Comparison of ENCODE assay signal across 20 cellular contexts in genomic region chr2:10316860-10317259, GRCh38. TPM values are rescaled to one million over a fixed set of nuclear protein-coding genes. Genes with fewer than 3 reads are reported as not detected.
DNase-seq lines count a peak whose midpoint lies in the region; ATAC-seq lines count a peak whose summit lies in the region.
"Had no signal": no experiment of that assay in that cellular context is flagged by ENCODE, and none has a peak within 500 bp of the region (broad histone marks: within the 10 kb centered on the region; RNA-seq: fewer than 3 reads in every experiment).

No MANE protein-coding gene starts in this region.

- no peaks in the 10 kb centered on the region for H3K27me3 Mint-ChIP-seq in naive thymus-derived CD4-positive, alpha-beta T cell
- H3K27me3 Mint-ChIP-seq: CD8-positive, alpha-beta memory T cell had no signal

- H3K27me3 ChIP-seq in naive thymus-derived CD4-positive, alpha-beta T cell (ENCODE audit: control insufficient read depth in 2 of 2, insufficient read depth in 2 of 2, low read length in 2 of 2), result no peaks in the 10 kb centered on the region

- POLR2A ChIA-PET in naive thymus-derived CD4-positive, alpha-beta T cell (lab: Charles Lee), result interaction anchor here (1.6 to 1.7 kb wide), 2 partner anchors 9 to 12 kb away, joined by 4 read pairs; no protein-coding TSS in a partner anchor

- ATAC-seq in naive thymus-derived CD4-positive, alpha-beta T cell, result no peak
- no peak for ATAC-seq in HG03439 (IDR thresholded peaks at IDR 0.05; ENCODE audit: unreplicated experiment)

- H3K36me3 ChIP-seq in naive thymus-derived CD4-positive, alpha-beta T cell (ENCODE audit: control insufficient read depth in 2 of 3, insufficient read depth in 3 of 3, low read length in 3 of 3), result peaks cover 0 to 8% (median 0%) of the 10 kb centered on the region in 3 experiments

- H3K4me3 Mint-ChIP-seq in naive thymus-derived CD4-positive, alpha-beta T cell, result peak overlapping the region in 3 of 10 donors; percentile 6 to 55 (median 45)

- CTCF ChIA-PET in naive thymus-derived CD4-positive, alpha-beta T cell (lab: Charles Lee), result interaction anchor here (1.7 kb wide), 1 partner anchor 11 kb away, joined by 5 read pairs; no protein-coding TSS in a partner anchor

- no peaks in the 10 kb centered on the region for H3K9me3 ChIP-seq in naive thymus-derived CD4-positive, alpha-beta T cell (ENCODE audit: control insufficient read depth in 2 of 3, low read length in 3 of 3)

- peaks cover 13 to 76% (median 58%) of the 10 kb centered on the region in 7 donors for H3K4me1 Mint-ChIP-seq in naive thymus-derived CD4-positive, alpha-beta T cell

- H3K4me1 ChIP-seq in naive thymus-derived CD4-positive, alpha-beta T cell (ENCODE audit: control insufficient read depth in 2 of 2, insufficient read depth in 2 of 2, low read length in 2 of 2), result peaks cover 0 to 15% of the 10 kb centered on the region in 2 donors

- H3K9me3 Mint-ChIP-seq in naive thymus-derived CD4-positive, alpha-beta T cell, result peaks cover 0 to 3% (median 0%) of the 10 kb centered on the region in 11 donors
- H3K9me3 Mint-ChIP-seq: CD8-positive, alpha-beta memory T cell had no signal

- H3K36me3 Mint-ChIP-seq in naive thymus-derived CD4-positive, alpha-beta T cell, result peaks cover 4 to 13% (median 9%) of the 10 kb centered on the region in 5 donors

- peak; percentile 27 to 68 (median 68) for DNase-seq in NCI-H1417 (lab: John Stamatoyannopoulos, UW)
- no peak for DNase-seq in NCI-H1417 treated with DMSO at 0.1 percent for 48 hours (lab: John Stamatoyannopoulos, UW)
- peak; percentile 51 for DNase-seq in DMS153 treated with DMSO at 0.1 percent for 48 hours (lab: John Stamatoyannopoulos, UW; ENCODE audit: unreplicated experiment)
- peak; percentile 17 for DNase-seq in NCI-H526 treated with DMSO at 0.1 percent for 48 hours (lab: John Stamatoyannopoulos, UW)
- no peak for DNase-seq in naive thymus-derived CD4-positive, alpha-beta T cell
- no peak for DNase-seq in NCI-H1105 (lab: John Stamatoyannopoulos, UW)
- DNase-seq in occipital lobe (lab: John Stamatoyannopoulos, UW), result no peak
- DNase-seq: 8988T; CD8-positive, alpha-beta memory T cell; DND-41; HCEC 1CT; MM.1S; NCI-H1092; NCI-H187; NCI-H2171; NCI-H446; SIG-M5; T-helper 1 cell had no signal

- peak overlapping the region in 8 of 9 donors; percentile 34 to 89 (median 82) for H3K27ac Mint-ChIP-seq in naive thymus-derived CD4-positive, alpha-beta T cell

- intact Hi-C loops in naive thymus-derived CD4-positive, alpha-beta T cell (cut with micrococcal nuclease), result loop anchor here in 1 of 2 donors (1.0 kb wide), 1 partner anchor 12 kb away; no protein-coding TSS in a partner anchor

- H3K4me3 ChIP-seq in naive thymus-derived CD4-positive, alpha-beta T cell (ENCODE audit: low read length), result no peak overlapping the region

- no peak overlapping the region for H3K27ac ChIP-seq in naive thymus-derived CD4-positive, alpha-beta T cell (ENCODE audit: low read depth, low read length)
- H3K27ac ChIP-seq: RWPE1 had no signal

RNA-seq across cellular contexts. Expression of gene HPCAL1, which starts 14.2 kb away (rescaled TPM):
- total RNA-seq in naive thymus-derived CD4-positive, alpha-beta T cell, result 10 to 100 TPM; 44.9 to 90.5 (median 65.8) TPM
- polyA plus RNA-seq in naive thymus-derived CD4-positive, alpha-beta T cell, result 100 to 1,000 TPM; 105 to 137 TPM
- 19.0 TPM for total RNA-seq in occipital lobe

Comparison
In these comparisons a context has a peak if more than half of its experiments do, and no peak if none do; other contexts are left out.
1. DNase-seq: peak in NCI-H1417 (3 of 3), DMS153 treated with DMSO at 0.1 percent for 48 hours (single experiment) and NCI-H526 treated with DMSO at 0.1 percent for 48 hours (single experiment); none in NCI-H1417 treated with DMSO at 0.1 percent for 48 hours (single experiment), naive thymus-derived CD4-positive, alpha-beta T cell (0 of 9), NCI-H1105 (single experiment) and occipital lobe (single experiment).